9 cellular contexts compared by ENCODE assay signal in the genomic region with DNA sequence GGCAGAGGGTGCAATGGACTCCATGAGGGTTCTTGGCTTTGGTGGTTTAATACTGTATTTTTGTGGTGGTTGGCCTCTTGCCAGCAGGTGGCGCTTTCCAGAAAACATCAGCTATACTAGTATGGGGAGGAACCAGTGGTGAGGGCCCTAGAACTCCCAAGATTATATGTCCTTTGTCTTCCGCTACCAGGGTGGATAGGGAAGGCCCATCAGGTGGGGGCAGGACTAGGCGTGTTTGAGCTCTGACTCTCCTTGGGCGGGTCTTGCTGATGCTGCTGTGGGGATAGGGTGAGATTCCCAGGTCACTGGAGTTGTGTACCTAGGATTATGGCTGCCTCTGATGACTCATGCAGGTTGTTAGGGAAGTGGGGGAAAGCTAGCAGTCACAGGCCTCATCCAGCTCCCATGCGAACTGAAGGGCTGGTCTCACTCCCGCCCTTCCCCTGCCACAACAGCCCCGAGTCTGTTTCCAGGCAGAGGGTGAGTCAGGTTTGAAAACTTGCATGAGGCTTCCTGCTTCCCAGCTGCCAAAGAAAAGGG.
DNase-seq lines count a peak whose midpoint lies in the region; ATAC-seq and TF ChIP-seq lines count a peak whose summit lies in the region.
"Had no signal": no experiment of that assay in that cellular context is flagged by ENCODE, and none has a peak within 500 bp of the region (broad histone marks: within the 10 kb centered on the region; RNA-seq: fewer than 3 reads in every experiment).

No MANE protein-coding gene starts in this region.

- peaks cover 9% of the 10 kb centered on the region for H3K4me1 ChIP-seq in RWPE2 (ENCODE audit: insufficient read depth, poor library complexity, severe bottlenecking)

- H3K36me3 ChIP-seq in RWPE2 (ENCODE audit: low read depth), result no peaks in the 10 kb centered on the region

- H3K4me1 Mint-ChIP-seq in stimulated activated memory B cell treated with anti-CD40 and anti-IgM and Interleukin-4, amounts not matched to agents 10 μg/mL and 1 μg/mL and 100 μg/mL, for 72 hours, result no peaks in the 10 kb centered on the region

- peak overlapping the region; percentile 58 for H3K27ac ChIP-seq in RWPE2 (ENCODE audit: poor library complexity, severe bottlenecking)

- ATAC-seq in GM18502 (IDR thresholded peaks at IDR 0.05; ENCODE audit: poor library complexity, unreplicated experiment) (peak; percentile 67), HG03280 (IDR thresholded peaks at IDR 0.05; ENCODE audit: unreplicated experiment) (peak; percentile 65), RWPE2 (ENCODE audit: low read depth) (peak; percentile 95), HG02623 (IDR thresholded peaks at IDR 0.05; ENCODE audit: unreplicated experiment) (no peak), HG03135 (IDR thresholded peaks at IDR 0.05; ENCODE audit: unreplicated experiment) (no peak)
- no peak for ATAC-seq in stimulated activated memory B cell treated with anti-CD40 and anti-IgM and Interleukin-4, amounts not matched to agents 10 μg/mL and 1 μg/mL and 100 μg/mL, for 72 hours

- H3K9me3 Mint-ChIP-seq in stimulated activated memory B cell treated with anti-CD40 and anti-IgM and Interleukin-4, amounts not matched to agents 10 μg/mL and 1 μg/mL and 100 μg/mL, for 72 hours, result no peaks in the 10 kb centered on the region
- H3K9me3 Mint-ChIP-seq: stimulated activated naive CD8-positive, alpha-beta T cell treated with anti-CD3 and anti-CD28 coated beads, Interleukin-15, Interleukin-2, amounts not matched to agents 100 ng/mL and 50 ng/mL, for 24 hours had no signal

- DNase-seq in AG08395 (ENCODE audit: low spot score), result peak; percentile 5
- peak; percentile 92 for DNase-seq in RWPE2 (ENCODE audit: low spot score)
- DNase-seq in hepatic stellate cell (ENCODE audit: low spot score), result peak; percentile 9

- no peak overlapping the region for H3K4me3 Mint-ChIP-seq in stimulated activated memory B cell treated with anti-CD40 and anti-IgM and Interleukin-4, amounts not matched to agents 10 μg/mL and 1 μg/mL and 100 μg/mL, for 72 hours
- H3K4me3 Mint-ChIP-seq: stimulated activated naive CD8-positive, alpha-beta T cell treated with anti-CD3 and anti-CD28 coated beads, Interleukin-15, Interleukin-2, amounts not matched to agents 100 ng/mL and 50 ng/mL, for 24 hours had no signal

- no peaks in the 10 kb centered on the region for H3K27me3 ChIP-seq in RWPE2 (ENCODE audit: insufficient read depth, poor library complexity, severe bottlenecking)

- H3K36me3 Mint-ChIP-seq in stimulated activated memory B cell treated with anti-CD40 and anti-IgM and Interleukin-4, amounts not matched to agents 10 μg/mL and 1 μg/mL and 100 μg/mL, for 72 hours, result no peaks in the 10 kb centered on the region

- H3K4me3 ChIP-seq in RWPE2 (ENCODE audit: severe bottlenecking), result no peak overlapping the region

- TF ChIP-seq CTCF in RWPE2 (IDR thresholded peaks at IDR 0.05; ENCODE audit: poor library complexity, severe bottlenecking), result peak; percentile 57

- H3K27ac Mint-ChIP-seq in stimulated activated memory B cell treated with anti-CD40 and anti-IgM and Interleukin-4, amounts not matched to agents 10 μg/mL and 1 μg/mL and 100 μg/mL, for 72 hours, result no peak overlapping the region
- H3K27ac Mint-ChIP-seq: stimulated activated naive CD8-positive, alpha-beta T cell treated with anti-CD3 and anti-CD28 coated beads, Interleukin-15, Interleukin-2, amounts not matched to agents 100 ng/mL and 50 ng/mL, for 24 hours had no signal

- no peaks in the 10 kb centered on the region for H3K9me3 ChIP-seq in RWPE2 (ENCODE audit: severe bottlenecking)

- H3K27me3 Mint-ChIP-seq in stimulated activated memory B cell treated with anti-CD40 and anti-IgM and Interleukin-4, amounts not matched to agents 10 μg/mL and 1 μg/mL and 100 μg/mL, for 72 hours, result no peaks in the 10 kb centered on the region
- H3K27me3 Mint-ChIP-seq: stimulated activated naive CD8-positive, alpha-beta T cell treated with anti-CD3 and anti-CD28 coated beads, Interleukin-15, Interleukin-2, amounts not matched to agents 100 ng/mL and 50 ng/mL, for 24 hours had no signal

Comparison
In these comparisons a context has a peak if more than half of its experiments do, and no peak if none do; other contexts are left out.
1. DNase-seq: peak in every context shown above with its lines; median percentile 92 in RWPE2; 9 in hepatic stellate cell; 5 in AG08395.
2. ATAC-seq: peak in GM18502 (single experiment), HG03280 (single experiment) and RWPE2 (single experiment); none in stimulated activated memory B cell treated with anti-CD40 and anti-IgM and Interleukin-4, amounts not matched to agents 10 μg/mL and 1 μg/mL and 100 μg/mL, for 72 hours (single experiment), HG02623 (single experiment) and HG03135 (single experiment).